11 cellular contexts compared by ENCODE assay signal in genomic region chr11:116703421-116703820, GRCh38.
DNase-seq lines count a peak whose midpoint lies in the region; ATAC-seq and TF ChIP-seq lines count a peak whose summit lies in the region.
"Had no signal": no experiment of that assay in that cellular context is flagged by ENCODE, and none has a peak within 500 bp of the region (broad histone marks: within the 10 kb centered on the region; RNA-seq: fewer than 3 reads in every experiment).

No MANE protein-coding gene starts in this region.

- peaks cover 18% of the 10 kb centered on the region for H3K4me1 Mint-ChIP-seq in GM23338
- H3K4me1 Mint-ChIP-seq in brain, result peaks cover 31% of the 10 kb centered on the region
- H3K4me1 Mint-ChIP-seq: activated CD4-positive, alpha-beta memory T cell treated with anti-CD3 and anti-CD28 coated beads, Interleukin-2, amount 10 ng/mL, durations not matched to agents 7 days and 5 days had no signal

- H3F3A ChIP-seq in GM23338 (replicated peaks; ENCODE audit: low read depth), result no peaks in the 10 kb centered on the region

- H3K27ac ChIP-seq in GM23338 (ENCODE audit: low read depth), result no peak overlapping the region
- H3K27ac ChIP-seq in brain microvascular endothelial cell, result no peak overlapping the region
- H3K27ac ChIP-seq: gastrocnemius medialis, Peyer's patch had no signal

- no peak for TF ChIP-seq CTCF in GM23338 (conservative IDR thresholded peaks at IDR 0.05; ENCODE audit: low read depth in 2 of 2)
- TF ChIP-seq CTCF in brain (conservative IDR thresholded peaks at IDR 0.05), result no peak
- TF ChIP-seq CTCF in brain microvascular endothelial cell (IDR thresholded peaks at IDR 0.05; ENCODE audit: low read depth, low read length, missing control alignments), result no peak

- intact Hi-C loops in posterior cingulate gyrus (cut with DNase I), result no loop called here

- H3K27me3 Mint-ChIP-seq in GM23338 (ENCODE audit: insufficient read depth, low read depth, poor library complexity) (peaks cover 7% of the 10 kb centered on the region), brain (peaks cover 10% of the 10 kb centered on the region)

- H3K4me1 ChIP-seq in GM23338 (ENCODE audit: insufficient read depth), result peaks cover 12% of the 10 kb centered on the region; the same call in 1 of the 2 replicates
- H3K4me1 ChIP-seq: gastrocnemius medialis had no signal

- ATAC-seq in GM23338 (peak; percentile 75), HG02884 (IDR thresholded peaks at IDR 0.05; ENCODE audit: unreplicated experiment) (no peak)
- ATAC-seq: gastrocnemius medialis had no signal

- H3K36me3 ChIP-seq in GM23338 (ENCODE audit: insufficient read depth), result no peaks in the 10 kb centered on the region
- no peaks in the 10 kb centered on the region for H3K36me3 ChIP-seq in brain microvascular endothelial cell (replicated peaks)
- H3K36me3 ChIP-seq: gastrocnemius medialis, Peyer's patch had no signal

- H3K4me3 Mint-ChIP-seq in GM23338, result no peak overlapping the region
- peak overlapping the region in 2 of 5 experiments; percentile 23 to 58 for H3K4me3 Mint-ChIP-seq in brain
- H3K4me3 Mint-ChIP-seq: activated CD4-positive, alpha-beta memory T cell treated with anti-CD3 and anti-CD28 coated beads, Interleukin-2, amount 10 ng/mL, durations not matched to agents 7 days and 5 days had no signal

- H3K4me2 ChIP-seq in GM23338, result no peak overlapping the region

- no peaks in the 10 kb centered on the region for H3K36me3 Mint-ChIP-seq in GM23338 (ENCODE audit: low read depth)
- no peaks in the 10 kb centered on the region for H3K36me3 Mint-ChIP-seq in brain

- H3K9me2 ChIP-seq in GM23338 (ENCODE audit: insufficient read depth), result 0 out of 2 replicates have a peak, but pooled peaks cover 3% of the 10 kb centered on the region

- H3K27ac Mint-ChIP-seq in GM23338 (no peak overlapping the region), brain (peak overlapping the region; percentile 55 to 95 (median 85))
- H3K27ac Mint-ChIP-seq: activated CD4-positive, alpha-beta memory T cell treated with anti-CD3 and anti-CD28 coated beads, Interleukin-2, amount 10 ng/mL, durations not matched to agents 7 days and 5 days had no signal

- no peaks in the 10 kb centered on the region for H4K20me1 ChIP-seq in GM23338 (replicated peaks; ENCODE audit: insufficient read depth)

- in situ Hi-C loops in brain microvascular endothelial cell (cut with HindIII; ENCODE audit: low pct_ligation_motif_present, low sequenced_read_pairs), result no loop called here

- no peak overlapping the region for H2AFZ ChIP-seq in GM23338

- no peak overlapping the region for H3K4me3 ChIP-seq in GM23338
- H3K4me3 ChIP-seq in brain microvascular endothelial cell (ENCODE audit: low read depth, low read length), result no peak overlapping the region
- H3K4me3 ChIP-seq: gastrocnemius medialis, Peyer's patch had no signal

- H3K79me2 ChIP-seq in GM23338 (replicated peaks; ENCODE audit: insufficient read depth), result no peaks in the 10 kb centered on the region

- peak; percentile 83 for DNase-seq in GM23338 (ENCODE audit: low spot score)
- peak; percentile 55 for DNase-seq in NCI-H345 (lab: John Stamatoyannopoulos, UW)
- peak; percentile 37 to 95 (median 71) for DNase-seq in posterior cingulate gyrus
- DNase-seq in NOMO-1 (lab: John Stamatoyannopoulos, UW; ENCODE audit: unreplicated experiment in 2 of 2), result no peak
- DNase-seq in brain microvascular endothelial cell, result no peak
- no peak for DNase-seq in stimulated activated CD4-positive, alpha-beta T cell treated with anti-CD3 and anti-CD28 coated beads, Interleukin-2, amount 100 ng/mL, for 48 hours
- DNase-seq: activated CD4-positive, alpha-beta memory T cell treated with anti-CD3 and anti-CD28 coated beads, Interleukin-2, amount 10 ng/mL, durations not matched to agents 7 days and 5 days; gastrocnemius medialis had no signal

- H3K27me3 ChIP-seq in GM23338 (ENCODE audit: insufficient read depth) (peaks cover 25% of the 10 kb centered on the region), brain microvascular endothelial cell (replicated peaks) (peaks cover 11% of the 10 kb centered on the region)
- H3K27me3 ChIP-seq: Peyer's patch had no signal

- H3K9me3 Mint-ChIP-seq in GM23338 (no peaks in the 10 kb centered on the region), brain (peaks cover 0 to 7% (median 0%) of the 10 kb centered on the region in 5 experiments)
- H3K9me3 Mint-ChIP-seq: activated CD4-positive, alpha-beta memory T cell treated with anti-CD3 and anti-CD28 coated beads, Interleukin-2, amount 10 ng/mL, durations not matched to agents 7 days and 5 days had no signal

TF ChIP-seq in GM23338, 12 proteins besides CTCF, POLR2A, EP300 and RAD21 (continues in another document):
- TF ChIP-seq STAT1 (IDR thresholded peaks at IDR 0.05; ENCODE audit: unreplicated experiment) (no peak), CREB1 (CRISPR knock-in tag; IDR thresholded peaks at IDR 0.05; ENCODE audit: low read depth) (no peak), ZNF114 (CRISPR knock-in tag; IDR thresholded peaks at IDR 0.05) (no peak), JUNB (IDR thresholded peaks at IDR 0.05; ENCODE audit: unreplicated experiment) (no peak), ZNF462 (CRISPR knock-in tag; IDR thresholded peaks at IDR 0.05) (no peak), EZH2phosphoT487 (IDR thresholded peaks at IDR 0.05; ENCODE audit: unreplicated experiment) (no peak), POLR2AphosphoS5 (IDR thresholded peaks at IDR 0.05; ENCODE audit: low read depth) (no peak), NANOG (IDR thresholded peaks at IDR 0.05; ENCODE audit: borderline replicate concordance) (no peak)

Comparison
In these comparisons a context has a peak if more than half of its experiments do, and no peak if none do; other contexts are left out.
1. DNase-seq: peak in GM23338 (single experiment), NCI-H345 (single experiment) and posterior cingulate gyrus (10 of 10); none in NOMO-1 (0 of 2), brain microvascular endothelial cell (single experiment) and stimulated activated CD4-positive, alpha-beta T cell treated with anti-CD3 and anti-CD28 coated beads, Interleukin-2, amount 100 ng/mL, for 48 hours (0 of 2).